1 cellular context compared by ENCODE assay signal in genomic region chr16:67660564-67661028, GRCh38.
TF ChIP-seq lines count a peak whose summit lies in the region.

A gene with protein sequence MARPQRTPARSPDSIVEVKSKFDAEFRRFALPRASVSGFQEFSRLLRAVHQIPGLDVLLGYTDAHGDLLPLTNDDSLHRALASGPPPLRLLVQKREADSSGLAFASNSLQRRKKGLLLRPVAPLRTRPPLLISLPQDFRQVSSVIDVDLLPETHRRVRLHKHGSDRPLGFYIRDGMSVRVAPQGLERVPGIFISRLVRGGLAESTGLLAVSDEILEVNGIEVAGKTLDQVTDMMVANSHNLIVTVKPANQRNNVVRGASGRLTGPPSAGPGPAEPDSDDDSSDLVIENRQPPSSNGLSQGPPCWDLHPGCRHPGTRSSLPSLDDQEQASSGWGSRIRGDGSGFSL (plus strand): TSS chr16:67660960. CDS start chr16:67661039, 79 bp downstream.

TF ChIP-seq in GM12878, 131 proteins besides CTCF, POLR2A, EP300 and RAD21 (continued from another document):
- TF ChIP-seq, protein P1, sequence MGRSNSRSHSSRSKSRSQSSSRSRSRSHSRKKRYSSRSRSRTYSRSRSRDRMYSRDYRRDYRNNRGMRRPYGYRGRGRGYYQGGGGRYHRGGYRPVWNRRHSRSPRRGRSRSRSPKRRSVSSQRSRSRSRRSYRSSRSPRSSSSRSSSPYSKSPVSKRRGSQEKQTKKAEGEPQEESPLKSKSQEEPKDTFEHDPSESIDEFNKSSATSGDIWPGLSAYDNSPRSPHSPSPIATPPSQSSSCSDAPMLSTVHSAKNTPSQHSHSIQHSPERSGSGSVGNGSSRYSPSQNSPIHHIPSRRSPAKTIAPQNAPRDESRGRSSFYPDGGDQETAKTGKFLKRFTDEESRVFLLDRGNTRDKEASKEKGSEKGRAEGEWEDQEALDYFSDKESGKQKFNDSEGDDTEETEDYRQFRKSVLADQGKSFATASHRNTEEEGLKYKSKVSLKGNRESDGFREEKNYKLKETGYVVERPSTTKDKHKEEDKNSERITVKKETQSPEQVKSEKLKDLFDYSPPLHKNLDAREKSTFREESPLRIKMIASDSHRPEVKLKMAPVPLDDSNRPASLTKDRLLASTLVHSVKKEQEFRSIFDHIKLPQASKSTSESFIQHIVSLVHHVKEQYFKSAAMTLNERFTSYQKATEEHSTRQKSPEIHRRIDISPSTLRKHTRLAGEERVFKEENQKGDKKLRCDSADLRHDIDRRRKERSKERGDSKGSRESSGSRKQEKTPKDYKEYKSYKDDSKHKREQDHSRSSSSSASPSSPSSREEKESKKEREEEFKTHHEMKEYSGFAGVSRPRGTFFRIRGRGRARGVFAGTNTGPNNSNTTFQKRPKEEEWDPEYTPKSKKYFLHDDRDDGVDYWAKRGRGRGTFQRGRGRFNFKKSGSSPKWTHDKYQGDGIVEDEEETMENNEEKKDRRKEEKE (IDR thresholded peaks at IDR 0.05): peak; percentile 63; the same call in 1 of the 2 replicates
- peak; percentile 13; the same call in 1 of the 2 replicates for TF ChIP-seq BACH1 (IDR thresholded peaks at IDR 0.05; ENCODE audit: borderline replicate concordance)
- no peak for TF ChIP-seq MYB (IDR thresholded peaks at IDR 0.05; ENCODE audit: borderline replicate concordance, low read depth, low read length)
- TF ChIP-seq BCL11A (IDR thresholded peaks at IDR 0.05; ENCODE audit: low read depth, low read length): no peak
- TF ChIP-seq SUZ12 (IDR thresholded peaks at IDR 0.05; ENCODE audit: unreplicated experiment): no peak
- peak; percentile 60; the same call in 1 of the 2 replicates for TF ChIP-seq SREBF1 (IDR thresholded peaks at IDR 0.05; ENCODE audit: low read length)
- TF ChIP-seq PAX5 (IDR thresholded peaks at IDR 0.05; ENCODE audit: borderline replicate concordance, low read depth, low read length): 0 out of 2 replicates have a peak, but pooled peaks have one; percentile 36
- peak; percentile 15 for TF ChIP-seq MEF2B (IDR thresholded peaks at IDR 0.05; ENCODE audit: partially characterized antibody, poor library complexity, severe bottlenecking)
- peak; percentile 43; the same call in 1 of the 2 replicates for TF ChIP-seq PKNOX1 (IDR thresholded peaks at IDR 0.05)
- peak; percentile 56; the same call in 1 of the 2 replicates for TF ChIP-seq NR2C1 (IDR thresholded peaks at IDR 0.05)
- no peak for TF ChIP-seq POLR2AphosphoS2 (IDR thresholded peaks at IDR 0.05; ENCODE audit: low read depth, low read length)
- no peak; the same call in 1 of the 2 replicates for TF ChIP-seq SMARCA5 (IDR thresholded peaks at IDR 0.05)
- TF ChIP-seq CBFB (IDR thresholded peaks at IDR 0.05; ENCODE audit: low read depth): no peak
- no peak for TF ChIP-seq ESRRA (IDR thresholded peaks at IDR 0.05; ENCODE audit: low read length)
- TF ChIP-seq KLF5 (IDR thresholded peaks at IDR 0.05; ENCODE audit: partially characterized antibody): peak; percentile 41
- peak; percentile 75; the same call in 1 of the 2 replicates for TF ChIP-seq BMI1 (IDR thresholded peaks at IDR 0.05; ENCODE audit: borderline replicate concordance)
- no peak for TF ChIP-seq SPI1 (IDR thresholded peaks at IDR 0.05; ENCODE audit: borderline replicate concordance, insufficient read depth, low read depth, low read length)
- TF ChIP-seq SMAD1 (IDR thresholded peaks at IDR 0.05; ENCODE audit: low read depth, partially characterized antibody): no peak
- peak in 1 of 2 experiments; percentile 41; a peak in 1 of 4 replicates for TF ChIP-seq SRF (IDR thresholded peaks at IDR 0.05; ENCODE audit: low read depth in 2 of 2, low read length in 2 of 2)
- peak in 1 of 2 experiments; percentile 51; a peak in 1 of 4 replicates for TF ChIP-seq BHLHE40 (IDR thresholded peaks at IDR 0.05; ENCODE audit: borderline replicate concordance in 1 of 2, low read depth in 2 of 2, low read length in 1 of 2)
- no peak for TF ChIP-seq RB1 (IDR thresholded peaks at IDR 0.05; ENCODE audit: borderline replicate concordance)
- peak in 1 of 2 experiments; percentile 86; a peak in 2 of 4 replicates for TF ChIP-seq CEBPB (IDR thresholded peaks at IDR 0.05; ENCODE audit: borderline replicate concordance in 1 of 2, low read depth in 2 of 2, low read length in 2 of 2)
- TF ChIP-seq TCF3 (IDR thresholded peaks at IDR 0.05; ENCODE audit: borderline replicate concordance, insufficient read depth, low read depth, low read length): 0 out of 2 replicates have a peak, but pooled peaks have one; percentile 29
- 0 out of 2 replicates have a peak, but pooled peaks have one; percentile 47 for TF ChIP-seq MXI1 (IDR thresholded peaks at IDR 0.05; ENCODE audit: low read depth, low read length)
- TF ChIP-seq FOS (IDR thresholded peaks at IDR 0.05; ENCODE audit: borderline replicate concordance, extremely low read depth, insufficient read length): no peak
- TF ChIP-seq SKIL (IDR thresholded peaks at IDR 0.05; ENCODE audit: low read depth, poor library complexity, severe bottlenecking): no peak
- TF ChIP-seq, protein P2, sequence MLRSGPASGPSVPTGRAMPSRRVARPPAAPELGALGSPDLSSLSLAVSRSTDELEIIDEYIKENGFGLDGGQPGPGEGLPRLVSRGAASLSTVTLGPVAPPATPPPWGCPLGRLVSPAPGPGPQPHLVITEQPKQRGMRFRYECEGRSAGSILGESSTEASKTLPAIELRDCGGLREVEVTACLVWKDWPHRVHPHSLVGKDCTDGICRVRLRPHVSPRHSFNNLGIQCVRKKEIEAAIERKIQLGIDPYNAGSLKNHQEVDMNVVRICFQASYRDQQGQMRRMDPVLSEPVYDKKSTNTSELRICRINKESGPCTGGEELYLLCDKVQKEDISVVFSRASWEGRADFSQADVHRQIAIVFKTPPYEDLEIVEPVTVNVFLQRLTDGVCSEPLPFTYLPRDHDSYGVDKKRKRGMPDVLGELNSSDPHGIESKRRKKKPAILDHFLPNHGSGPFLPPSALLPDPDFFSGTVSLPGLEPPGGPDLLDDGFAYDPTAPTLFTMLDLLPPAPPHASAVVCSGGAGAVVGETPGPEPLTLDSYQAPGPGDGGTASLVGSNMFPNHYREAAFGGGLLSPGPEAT (IDR thresholded peaks at IDR 0.05; ENCODE audit: low read depth): peak; percentile 54; the same call in 1 of the 2 replicates
- TF ChIP-seq CREM (IDR thresholded peaks at IDR 0.05; ENCODE audit: low read depth): peak; percentile 98
- no peak for TF ChIP-seq NFIC (IDR thresholded peaks at IDR 0.05; ENCODE audit: low read depth, low read length)
- peak; percentile 39 to 75 for TF ChIP-seq EGR1 (IDR thresholded peaks at IDR 0.05; ENCODE audit: borderline replicate concordance in 1 of 2, low read depth in 2 of 2, low read length in 2 of 2)
- peak; percentile 28; the same call in 1 of the 2 replicates for TF ChIP-seq ATF3 (IDR thresholded peaks at IDR 0.05; ENCODE audit: borderline replicate concordance, extremely low read depth, low read depth, low read length)
- TF ChIP-seq HCFC1 (IDR thresholded peaks at IDR 0.05; ENCODE audit: low read length): peak; percentile 51
- no peak for TF ChIP-seq ZNF274 (IDR thresholded peaks at IDR 0.05; ENCODE audit: insufficient read depth, insufficient read length)
- peak; percentile 1 for TF ChIP-seq E4F1 (IDR thresholded peaks at IDR 0.05; ENCODE audit: borderline replicate concordance, partially characterized antibody)
- no peak for TF ChIP-seq MAX (IDR thresholded peaks at IDR 0.05; ENCODE audit: low read depth, low read length)
- TF ChIP-seq RFX5 (IDR thresholded peaks at IDR 0.05; ENCODE audit: low read depth, low read length): peak; percentile 51; the same call in 1 of the 2 replicates
- peak; percentile 41; the same call in 1 of the 2 replicates for TF ChIP-seq MTA2 (IDR thresholded peaks at IDR 0.05; ENCODE audit: low read depth)
- peak; percentile 65; the same call in 1 of the 2 replicates for TF ChIP-seq CHD2 (IDR thresholded peaks at IDR 0.05; ENCODE audit: borderline replicate concordance, low read depth, low read length)
- TF ChIP-seq DPF2 (IDR thresholded peaks at IDR 0.05): no peak; the same call in 1 of the 2 replicates
- no peak for TF ChIP-seq SMAD5 (IDR thresholded peaks at IDR 0.05; ENCODE audit: low read depth)
- peak; percentile 12; the same call in 1 of the 2 replicates for TF ChIP-seq LARP7 (IDR thresholded peaks at IDR 0.05)
- peak; percentile 59; the same call in 1 of the 2 replicates for TF ChIP-seq SIN3A (IDR thresholded peaks at IDR 0.05; ENCODE audit: low read depth, low read length)
- TF ChIP-seq MYC (IDR thresholded peaks at IDR 0.05; ENCODE audit: insufficient read depth, insufficient read length, insufficient replicate concordance, low read length, severe bottlenecking): peak; percentile 13
- no peak for TF ChIP-seq ZBTB11 (CRISPR knock-in tag; IDR thresholded peaks at IDR 0.05)
- TF ChIP-seq TCF12 (IDR thresholded peaks at IDR 0.05; ENCODE audit: low read depth, low read length): 0 out of 2 replicates have a peak, but pooled peaks have one; percentile 45
- TF ChIP-seq IRF3 (IDR thresholded peaks at IDR 0.05): no peak; the same call in 1 of the 2 replicates
- TF ChIP-seq JUND (IDR thresholded peaks at IDR 0.05; ENCODE audit: low read depth, low read length): peak; percentile 54; the same call in 1 of the 2 replicates
- no peak for TF ChIP-seq ZBED1 (IDR thresholded peaks at IDR 0.05; ENCODE audit: borderline replicate concordance)
